ENCODE assay signal across 10 cellular contexts in genomic region chr1:110336300-110337039, GRCh38. TPM values are rescaled to one million over a fixed set of nuclear protein-coding genes. Genes with fewer than 3 reads are reported as not detected.
DNase-seq lines count a peak whose midpoint lies in the region; ATAC-seq, FAIRE-seq and TF ChIP-seq lines count a peak whose summit lies in the region.
"Had no signal": no experiment of that assay in that cellular context is flagged by ENCODE, and none has a peak within 500 bp of the region (broad histone marks: within the 10 kb centered on the region; RNA-seq: fewer than 3 reads in every experiment).

No MANE protein-coding gene starts in this region.

- H3K4me1 ChIP-seq in heart left ventricle = peaks cover 5 to 37% (median 25%) of the 10 kb centered on the region in 12 donors
- H3K4me1 ChIP-seq in OCI-LY1 (ENCODE audit: insufficient read depth, low read length, severe bottlenecking) = peaks cover 25% of the 10 kb centered on the region
- peaks cover 14% of the 10 kb centered on the region for H3K4me1 ChIP-seq in colonic mucosa
- H3K4me1 ChIP-seq in transverse colon = peaks cover 20 to 53% (median 36%) of the 10 kb centered on the region in 4 donors

- intact Hi-C loops in heart left ventricle (cut with DNase I) (loop anchor here in 1 of 10 donors (5.0 kb wide), 1 partner anchor 71 kb away; the partner anchor contains the start of gene LAMTOR5), Right ventricle myocardium inferior (cut with DNase I) (no loop called here), colonic mucosa (cut with DNase I) (no loop called here), transverse colon (cut with DNase I; ENCODE audit: low total_unique reads) (no loop called here)

- FAIRE-seq in urothelium cell line (lab: Jason Lieb, UNC) = no peak

- WGBS in heart left ventricle, 4 donors = 60 to 71% (median 66%) methylated on average over 1 of the region's 1 CpG
- WGBS in transverse colon (ENCODE audit: low coverage in 1 of 2), 2 donors = 30 to 45% methylated on average over 1 of the region's 1 CpG

- H3K27ac ChIP-seq in heart left ventricle = peak overlapping the region in 5 of 12 donors; percentile 4 to 97 (median 15)
- H3K27ac ChIP-seq in OCI-LY1 (ENCODE audit: low read depth, low read length, poor library complexity, severe bottlenecking) = no peak overlapping the region
- H3K27ac ChIP-seq in colonic mucosa = peak overlapping the region; percentile 99
- peak overlapping the region; percentile 94 to 99 (median 97) for H3K27ac ChIP-seq in transverse colon

- H3K79me2 ChIP-seq in OCI-LY1 (ENCODE audit: insufficient read depth, low read length) = peaks cover 19% of the 10 kb centered on the region

- H3K4me3 ChIP-seq in heart left ventricle = no peak overlapping the region
- H3K4me3 ChIP-seq in OCI-LY1 (ENCODE audit: low read depth, low read length, poor library complexity, severe bottlenecking) = no peak overlapping the region
- no peak overlapping the region for H3K4me3 ChIP-seq in colonic mucosa
- no peak overlapping the region for H3K4me3 ChIP-seq in transverse colon

- H3K27me3 ChIP-seq in heart left ventricle = no peaks in the 10 kb centered on the region
- no peaks in the 10 kb centered on the region for H3K27me3 ChIP-seq in OCI-LY1 (ENCODE audit: insufficient read depth, low read length)
- no peaks in the 10 kb centered on the region for H3K27me3 ChIP-seq in colonic mucosa
- H3K27me3 ChIP-seq in transverse colon = no peaks in the 10 kb centered on the region

- ATAC-seq in heart left ventricle (no peak), Right ventricle myocardium inferior (no peak), HG03159 (IDR thresholded peaks at IDR 0.05; ENCODE audit: unreplicated experiment) (no peak)

- no peak for TF ChIP-seq CTCF in heart left ventricle (IDR thresholded peaks at IDR 0.05)
- TF ChIP-seq CTCF in OCI-LY1 (IDR thresholded peaks at IDR 0.05; ENCODE audit: low read length) = no peak
- no peak for TF ChIP-seq CTCF in colonic mucosa (IDR thresholded peaks at IDR 0.05)
- no peak for TF ChIP-seq CTCF in transverse colon (IDR thresholded peaks at IDR 0.05)

- H4K20me1 ChIP-seq in OCI-LY1 (ENCODE audit: insufficient read depth, low read length) = no peaks in the 10 kb centered on the region

- H2AFZ ChIP-seq in OCI-LY1 (ENCODE audit: low read length) = no peak overlapping the region

- TF ChIP-seq EP300 in transverse colon (IDR thresholded peaks at IDR 0.05; ENCODE audit: low read depth) = no peak

- peaks cover 0 to 11% (median 9%) of the 10 kb centered on the region in 9 donors for H3K36me3 ChIP-seq in heart left ventricle
- peaks cover 14% of the 10 kb centered on the region for H3K36me3 ChIP-seq in OCI-LY1 (ENCODE audit: insufficient read depth, low read length)
- H3K36me3 ChIP-seq in colonic mucosa = no peaks in the 10 kb centered on the region
- no peaks in the 10 kb centered on the region for H3K36me3 ChIP-seq in transverse colon

- H3K9ac ChIP-seq in OCI-LY1 (ENCODE audit: low read length) = 0 out of 2 replicates have a peak overlapping the region, but pooled peaks have one; percentile 7
- H3K9ac ChIP-seq in colonic mucosa (ENCODE audit: low read depth in 2 of 2, low read length in 2 of 2) = no peak overlapping the region

- H3K4me2 ChIP-seq in OCI-LY1 (ENCODE audit: low read length) = peak overlapping the region; percentile 17; the same call in 1 of the 2 replicates

- no peaks in the 10 kb centered on the region for H3K9me2 ChIP-seq in OCI-LY1 (ENCODE audit: low read depth, low read length)

- DNase-seq in heart left ventricle (peak in 4 of 5 donors; percentile 24 to 48 (median 36)), Right ventricle myocardium inferior (ENCODE audit: missing footprints) (no peak), colonic mucosa (peak; percentile 45), transverse colon (peak; percentile 27), urothelium cell line (ENCODE audit: low spot score) (no peak), NCI-H1694 (lab: John Stamatoyannopoulos, UW) (no peak)
- DNase-seq: HCEC 1CT; stimulated activated CD4-positive, alpha-beta T cell treated with anti-CD3 and anti-CD28 coated beads, Interleukin-4, amount 100 ng/mL, for 4 hours had no signal

- TF ChIP-seq POLR2A in heart left ventricle (IDR thresholded peaks at IDR 0.05) (no peak), transverse colon (IDR thresholded peaks at IDR 0.05) (no peak)

- no peaks in the 10 kb centered on the region for H3F3A ChIP-seq in OCI-LY1 (ENCODE audit: insufficient read depth, low read length)

- in situ Hi-C loops in transverse colon (cut with MboI; ENCODE audit: low pct_ligation_motif_present in 1 of 4, low pct_unique_long_range_greater_than_20kb in 1 of 4, low sequenced_read_pairs in 3 of 4) = loop anchor here in 1 of 4 donors (25.0 kb wide), 1 partner anchor 299 kb away; the partner anchor contains the start of gene STRIP1

- H3K9me3 ChIP-seq in heart left ventricle = no peaks in the 10 kb centered on the region
- no peaks in the 10 kb centered on the region for H3K9me3 ChIP-seq in OCI-LY1 (ENCODE audit: low read length)
- H3K9me3 ChIP-seq in colonic mucosa = no peaks in the 10 kb centered on the region
- no peaks in the 10 kb centered on the region for H3K9me3 ChIP-seq in transverse colon

RNA-seq across cellular contexts. Expression of gene RBM15, which starts 2.7 kb away (rescaled TPM):
- total RNA-seq in heart left ventricle = 10 to 100 TPM; 14.1 to 24.4 (median 19.2) TPM
- 1 to 10 TPM; 4.6 to 5.1 TPM for polyA plus RNA-seq in heart left ventricle
- 14.7 TPM for total RNA-seq in Right ventricle myocardium inferior
- 10 to 100 TPM; 24.1 to 35.9 TPM for total RNA-seq in colonic mucosa
- total RNA-seq in transverse colon = 10 to 100 TPM; 39.3 to 69.7 (median 48.0) TPM

RNA-seq across cellular contexts. Expression of gene SLC16A4, which starts 54.4 kb away (rescaled TPM):
- total RNA-seq in heart left ventricle (1 to 10 TPM; 1.6 to 4.8 (median 2.3) TPM), Right ventricle myocardium inferior (2.6 TPM), colonic mucosa (1 to 10 TPM in 1 of 2 donors, under 1 TPM in 1; 0.79 to 2.0 TPM), transverse colon (1 to 10 TPM in 3 of 4 donors, not detected in 1; 1.4 to 3.7 (median 3.2) TPM)
- polyA plus RNA-seq in heart left ventricle = 1 to 10 TPM in 1 of 2 donors, under 1 TPM in 1; 1.00 to 1.9 TPM

Comparison
In these comparisons a context has a peak if more than half of its experiments do, and no peak if none do; other contexts are left out.
1. DNase-seq: peak in heart left ventricle (4 of 5), colonic mucosa (single experiment) and transverse colon (single experiment); none in Right ventricle myocardium inferior (single experiment), urothelium cell line (single experiment) and NCI-H1694 (single experiment).